ENCODE assay signal across 7 cellular contexts in genomic region chr5:52799358-52799982, GRCh38. TPM values are rescaled to one million over a fixed set of nuclear protein-coding genes. Genes with fewer than 3 reads are reported as not detected.
DNase-seq lines count a peak whose midpoint lies in the region; ATAC-seq, FAIRE-seq and TF ChIP-seq lines count a peak whose summit lies in the region.

No MANE protein-coding gene starts in this region.

- DNase-seq in GM06990 (ENCODE audit: extremely low read depth, insufficient read length), result no peak
- peak; percentile 52 for DNase-seq in HTR-8/SVneo (ENCODE audit: insufficient read length, low spot score)
- peak; percentile 17 for DNase-seq in activated naive CD8-positive, alpha-beta T cell treated with anti-CD3 and anti-CD28 coated beads for 36 hours
- peak; percentile 29 for DNase-seq in left ventricle myocardium inferior
- DNase-seq in NOMO-1 treated with dmso at 0.1 percent for 144 hours (lab: John Stamatoyannopoulos, UW; ENCODE audit: unreplicated experiment), result no peak

- H3K4me3 Mint-ChIP-seq in activated naive CD8-positive, alpha-beta T cell treated with anti-CD3 and anti-CD28 coated beads for 36 hours, result peak overlapping the region; percentile 95

- H3K4me1 ChIP-seq in left ventricle myocardium inferior, result peaks cover 99% of the 10 kb centered on the region
- H3K4me1 ChIP-seq in rectal smooth muscle tissue (ENCODE audit: control insufficient read depth, insufficient read depth, low read length), result peaks cover 38% of the 10 kb centered on the region

- no peaks in the 10 kb centered on the region for H3K27me3 Mint-ChIP-seq in activated naive CD8-positive, alpha-beta T cell treated with anti-CD3 and anti-CD28 coated beads for 36 hours

- H3K4me1 Mint-ChIP-seq in activated naive CD8-positive, alpha-beta T cell treated with anti-CD3 and anti-CD28 coated beads for 36 hours, result peaks cover 39% of the 10 kb centered on the region

- H3K9me3 Mint-ChIP-seq in activated naive CD8-positive, alpha-beta T cell treated with anti-CD3 and anti-CD28 coated beads for 36 hours, result no peaks in the 10 kb centered on the region

- FAIRE-seq in HTR-8/SVneo (lab: Jason Lieb, UNC), result peak; percentile 51

- H3K27me3 ChIP-seq in GM06990 (replicated peaks; ENCODE audit: control insufficient read depth, insufficient read depth, low read length), result no peaks in the 10 kb centered on the region
- no peaks in the 10 kb centered on the region for H3K27me3 ChIP-seq in left ventricle myocardium inferior (ENCODE audit: low read depth)
- H3K27me3 ChIP-seq in rectal smooth muscle tissue (ENCODE audit: control insufficient read depth, insufficient read depth, low read length), result no peaks in the 10 kb centered on the region

- H3K36me3 ChIP-seq in GM06990 (ENCODE audit: control insufficient read depth, insufficient read depth, low read length) (no peaks in the 10 kb centered on the region; the same call in 1 of the 2 replicates), left ventricle myocardium inferior (peaks cover 13% of the 10 kb centered on the region), rectal smooth muscle tissue (ENCODE audit: control insufficient read depth, insufficient read depth, low read length) (no peaks in the 10 kb centered on the region)

- ATAC-seq in GM21529 (IDR thresholded peaks at IDR 0.05; ENCODE audit: unreplicated experiment), result peak; percentile 29

- H3K36me3 Mint-ChIP-seq in activated naive CD8-positive, alpha-beta T cell treated with anti-CD3 and anti-CD28 coated beads for 36 hours, result peaks cover 38% of the 10 kb centered on the region

- intact Hi-C loops in left ventricle myocardium inferior (cut with micrococcal nuclease), result no loop called here

- peak overlapping the region; percentile 16 for H3K9ac ChIP-seq in rectal smooth muscle tissue (ENCODE audit: low read length)

- peak overlapping the region; percentile 98 for H3K27ac Mint-ChIP-seq in activated naive CD8-positive, alpha-beta T cell treated with anti-CD3 and anti-CD28 coated beads for 36 hours

- no peaks in the 10 kb centered on the region for H3K9me3 ChIP-seq in left ventricle myocardium inferior (replicated peaks)

- H3K4me3 ChIP-seq in GM06990 (replicated peaks; ENCODE audit: low read depth, low read length) (peak overlapping the region; percentile 79), left ventricle myocardium inferior (peak overlapping the region; percentile 74), rectal smooth muscle tissue (ENCODE audit: low read length) (peak overlapping the region; percentile 95)

- TF ChIP-seq CTCF in GM06990 (IDR thresholded peaks at IDR 0.05; ENCODE audit: insufficient read depth, low read length, poor library complexity, severe bottlenecking), result no peak
- TF ChIP-seq CTCF in left ventricle myocardium inferior (IDR thresholded peaks at IDR 0.05; ENCODE audit: borderline replicate concordance), result no peak

- peak overlapping the region; percentile 96 for H3K27ac ChIP-seq in left ventricle myocardium inferior (replicated peaks)
- peak overlapping the region; percentile 94 for H3K27ac ChIP-seq in rectal smooth muscle tissue (ENCODE audit: low read depth, low read length)

RNA-seq across cellular contexts. Expression of gene ITGA1, which starts 11.8 kb away (rescaled TPM):
- total RNA-seq in activated naive CD8-positive, alpha-beta T cell treated with anti-CD3 and anti-CD28 coated beads for 36 hours, result 1 to 10 TPM; 6.9 to 9.9 TPM
- 28.4 TPM for total RNA-seq in left ventricle myocardium inferior

RNA-seq across cellular contexts. Expression of gene PELO, which starts 11.8 kb away (rescaled TPM):
- total RNA-seq in activated naive CD8-positive, alpha-beta T cell treated with anti-CD3 and anti-CD28 coated beads for 36 hours, result 10 to 100 TPM; 24.8 TPM
- total RNA-seq in left ventricle myocardium inferior, result 19.7 TPM

Comparison
In these comparisons a context has a peak if more than half of its experiments do, and no peak if none do; other contexts are left out.
1. DNase-seq: peak in HTR-8/SVneo (single experiment), activated naive CD8-positive, alpha-beta T cell treated with anti-CD3 and anti-CD28 coated beads for 36 hours (single experiment) and left ventricle myocardium inferior (single experiment); none in GM06990 (single experiment) and NOMO-1 treated with dmso at 0.1 percent for 144 hours (single experiment).
2. Peak in every context shown above with its lines, with median percentiles within 50 percentile points of each other: H3K4me3 ChIP-seq.